Comparison of ENCODE assay signal across 22 cellular contexts in the genomic region with DNA sequence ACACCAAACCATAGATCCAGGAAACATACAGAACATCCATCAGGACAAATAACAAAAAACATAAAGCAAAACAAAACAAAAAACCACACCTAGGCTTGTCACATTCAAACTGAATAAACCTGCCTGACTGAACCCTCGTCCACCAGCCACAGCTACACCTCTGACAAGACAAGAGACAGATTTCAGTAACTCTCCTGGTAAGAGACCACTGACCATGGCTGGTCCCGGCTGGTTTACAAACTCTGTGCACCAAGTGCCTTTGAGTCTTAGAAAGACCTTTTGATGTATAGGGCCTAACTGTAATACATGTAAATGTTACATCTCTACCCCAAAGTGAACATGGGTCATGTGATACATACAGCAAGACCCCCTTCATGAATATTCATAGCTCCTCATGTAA. TPM values are rescaled to one million over a fixed set of nuclear protein-coding genes. Genes with fewer than 3 reads are reported as not detected.
DNase-seq lines count a peak whose midpoint lies in the region; ATAC-seq, FAIRE-seq and TF ChIP-seq lines count a peak whose summit lies in the region.
"Had no signal": no experiment of that assay in that cellular context is flagged by ENCODE, and none has a peak within 500 bp of the region (broad histone marks: within the 10 kb centered on the region; RNA-seq: fewer than 3 reads in every experiment).

No MANE protein-coding gene starts in this region.

- no peak for ATAC-seq in stimulated activated memory B cell treated with anti-CD40 and anti-IgM and Interleukin-4, amounts not matched to agents 10 μg/mL and 1 μg/mL and 100 μg/mL, for 72 hours
- ATAC-seq in GM21576 (IDR thresholded peaks at IDR 0.05; ENCODE audit: unreplicated experiment) (no peak), GM21390 (IDR thresholded peaks at IDR 0.05; ENCODE audit: unreplicated experiment) (no peak)
- ATAC-seq: HepG2 had no signal

- no peak for TF ChIP-seq POLR2A in esophagus squamous epithelium (IDR thresholded peaks at IDR 0.05)

- H3K36me3 ChIP-seq in esophagus squamous epithelium: no peaks in the 10 kb centered on the region
- H3K36me3 ChIP-seq: MG63, Peyer's patch had no signal

- peak overlapping the region; percentile 3 for H3K27ac Mint-ChIP-seq in stimulated activated memory B cell treated with anti-CD40 and anti-IgM and Interleukin-4, amounts not matched to agents 10 μg/mL and 1 μg/mL and 100 μg/mL, for 72 hours

- no peak for FAIRE-seq in frontal cortex (lab: Jason Lieb, UNC)
- FAIRE-seq: H1, HepG2 had no signal

- no peaks in the 10 kb centered on the region for H3K9me3 ChIP-seq in esophagus squamous epithelium
- H3K9me3 ChIP-seq: MG63, Peyer's patch had no signal

- peak; percentile 15 for DNase-seq in activated CD8-positive, alpha-beta memory T cell treated with anti-CD3 and anti-CD28 coated beads, Interleukin-2, amount 50 U/mL, for 48 hours
- no peak for DNase-seq in activated CD8-positive, alpha-beta memory T cell treated with anti-CD3 and anti-CD28 coated beads, Interleukin-2, amount 50 U/mL, for 4 hours
- peak; percentile 17 for DNase-seq in NAMALWA (ENCODE audit: low spot score)
- no peak for DNase-seq in esophagus squamous epithelium (lab: John Stamatoyannopoulos, UW)
- DNase-seq in frontal cortex (ENCODE audit: low spot score in 2 of 2): no peak
- DNase-seq: 8988T, ACHN, DMS53, HCEC 1CT, KG1, MG63, NCI-H2029 treated with DMSO at 0.1 percent for 48 hours, NCI-H69, SHP77 treated with DMSO at 0.1 percent for 48 hours had no signal

- intact Hi-C loops in esophagus squamous epithelium (cut with DNase I): no loop called here

- no peak overlapping the region for H3K4me3 Mint-ChIP-seq in stimulated activated memory B cell treated with anti-CD40 and anti-IgM and Interleukin-4, amounts not matched to agents 10 μg/mL and 1 μg/mL and 100 μg/mL, for 72 hours

- no peak overlapping the region for H3K4me3 ChIP-seq in esophagus squamous epithelium
- H3K4me3 ChIP-seq: MG63, Peyer's patch had no signal

- H3K36me3 Mint-ChIP-seq in stimulated activated memory B cell treated with anti-CD40 and anti-IgM and Interleukin-4, amounts not matched to agents 10 μg/mL and 1 μg/mL and 100 μg/mL, for 72 hours: no peaks in the 10 kb centered on the region

- WGBS in esophagus squamous epithelium, 2 donors: 60 to 63% methylated on average over 2 of the region's 2 CpGs

- peak overlapping the region in 3 of 4 donors; percentile 51 to 72 (median 72) for H3K27ac ChIP-seq in esophagus squamous epithelium
- H3K27ac ChIP-seq: Peyer's patch had no signal

- no peaks in the 10 kb centered on the region for H3K27me3 ChIP-seq in esophagus squamous epithelium
- H3K27me3 ChIP-seq: MG63, Peyer's patch had no signal

- peaks cover 17 to 70% (median 21%) of the 10 kb centered on the region in 3 donors for H3K4me1 ChIP-seq in esophagus squamous epithelium

- H3K4me1 Mint-ChIP-seq in stimulated activated memory B cell treated with anti-CD40 and anti-IgM and Interleukin-4, amounts not matched to agents 10 μg/mL and 1 μg/mL and 100 μg/mL, for 72 hours: peaks cover 25% of the 10 kb centered on the region

- no peaks in the 10 kb centered on the region for H3K9me3 Mint-ChIP-seq in stimulated activated memory B cell treated with anti-CD40 and anti-IgM and Interleukin-4, amounts not matched to agents 10 μg/mL and 1 μg/mL and 100 μg/mL, for 72 hours

- TF ChIP-seq CTCF in esophagus squamous epithelium (IDR thresholded peaks at IDR 0.05): no peak

- no peaks in the 10 kb centered on the region for H3K27me3 Mint-ChIP-seq in stimulated activated memory B cell treated with anti-CD40 and anti-IgM and Interleukin-4, amounts not matched to agents 10 μg/mL and 1 μg/mL and 100 μg/mL, for 72 hours

RNA-seq across cellular contexts. Expression of a gene that starts 4.8 kb away (rescaled TPM):
- 10 to 100 TPM; 30.4 to 49.6 (median 35.1) TPM for total RNA-seq in esophagus squamous epithelium
- total RNA-seq in frontal cortex: 29.8 TPM

RNA-seq across cellular contexts. Expression of a gene that starts 8.2 kb away (rescaled TPM):
- 10 to 100 TPM; 17.7 to 27.1 (median 25.8) TPM for total RNA-seq in esophagus squamous epithelium
- total RNA-seq in frontal cortex: 0.82 TPM
- total RNA-seq: HT1080, OCI-LY7 had no signal

RNA-seq across cellular contexts. Expression of a gene that starts 32.1 kb away (rescaled TPM):
- 10 to 100 TPM; 20.8 to 43.2 (median 32.5) TPM for total RNA-seq in esophagus squamous epithelium
- total RNA-seq in frontal cortex: 39.1 TPM

Comparison
In these comparisons a context has a peak if more than half of its experiments do, and no peak if none do; other contexts are left out.
1. DNase-seq: peak in activated CD8-positive, alpha-beta memory T cell treated with anti-CD3 and anti-CD28 coated beads, Interleukin-2, amount 50 U/mL, for 48 hours (single experiment) and NAMALWA (single experiment); none in activated CD8-positive, alpha-beta memory T cell treated with anti-CD3 and anti-CD28 coated beads, Interleukin-2, amount 50 U/mL, for 4 hours (single experiment), esophagus squamous epithelium (single experiment) and frontal cortex (0 of 2).
2. RNA of a gene that starts 8.2 kb away (total RNA-seq): 17.7 to 27.1 TPM in esophagus squamous epithelium; 0.82 TPM in frontal cortex (single experiment); every median in the first group is over 10 times any median in the second.